Comparison of ENCODE assay signal across 14 cellular contexts in genomic region chr13:98309569-98310335, GRCh38.
"Had no signal": no experiment of that assay in that cellular context is flagged by ENCODE, and none has a peak within 500 bp of the region (broad histone marks: within the 10 kb centered on the region; RNA-seq: fewer than 3 reads in every experiment).

No MANE protein-coding gene starts in this region.

- H3K4me3 ChIP-seq: esophagus squamous epithelium had no signal

- H3K36me3 ChIP-seq: brain microvascular endothelial cell, esophagus squamous epithelium had no signal

- ATAC-seq: left cardiac atrium; natural killer cell; stimulated activated naive CD8-positive, alpha-beta T cell treated with anti-CD3 and anti-CD28 coated beads, Interleukin-15, Interleukin-2, amounts not matched to agents 100 U/mL and 50 U/mL, for 24 hours had no signal

- H3K27ac ChIP-seq: brain microvascular endothelial cell, esophagus squamous epithelium had no signal

- DNase-seq: activated CD4-positive, alpha-beta T cell treated with anti-CD3 and anti-CD28 coated beads, Interleukin-2, amount 50 U/mL, for 1 hour; activated CD4-positive, CD25-positive, alpha-beta regulatory T cell; activated naive CD4-positive, alpha-beta T cell treated with anti-CD3 and anti-CD28 coated beads, Interleukin-2, amount 50 U/mL, for 16 hours; activated T-cell treated with anti-CD3 and anti-CD28 coated beads for 4 hours; brain microvascular endothelial cell; cerebellar nuclear complex; esophagus squamous epithelium; foreskin fibroblast; immature natural killer cell; left cardiac atrium; mammary epithelial cell; natural killer cell; stimulated activated CD4-positive, alpha-beta T cell treated with anti-CD3 and anti-CD28 coated beads, Interleukin-12 subunit alpha, Interleukin-12 subunit beta, amount 100 ng/mL, for 4 hours; stimulated activated naive CD8-positive, alpha-beta T cell treated with anti-CD3 and anti-CD28 coated beads, Interleukin-15, Interleukin-2, amounts not matched to agents 100 U/mL and 50 U/mL, for 24 hours had no signal

- H3K9me3 ChIP-seq: esophagus squamous epithelium had no signal

- H3K27me3 ChIP-seq: brain microvascular endothelial cell, esophagus squamous epithelium had no signal
